Comparison of ENCODE assay signal across 26 cellular contexts in the genomic region with DNA sequence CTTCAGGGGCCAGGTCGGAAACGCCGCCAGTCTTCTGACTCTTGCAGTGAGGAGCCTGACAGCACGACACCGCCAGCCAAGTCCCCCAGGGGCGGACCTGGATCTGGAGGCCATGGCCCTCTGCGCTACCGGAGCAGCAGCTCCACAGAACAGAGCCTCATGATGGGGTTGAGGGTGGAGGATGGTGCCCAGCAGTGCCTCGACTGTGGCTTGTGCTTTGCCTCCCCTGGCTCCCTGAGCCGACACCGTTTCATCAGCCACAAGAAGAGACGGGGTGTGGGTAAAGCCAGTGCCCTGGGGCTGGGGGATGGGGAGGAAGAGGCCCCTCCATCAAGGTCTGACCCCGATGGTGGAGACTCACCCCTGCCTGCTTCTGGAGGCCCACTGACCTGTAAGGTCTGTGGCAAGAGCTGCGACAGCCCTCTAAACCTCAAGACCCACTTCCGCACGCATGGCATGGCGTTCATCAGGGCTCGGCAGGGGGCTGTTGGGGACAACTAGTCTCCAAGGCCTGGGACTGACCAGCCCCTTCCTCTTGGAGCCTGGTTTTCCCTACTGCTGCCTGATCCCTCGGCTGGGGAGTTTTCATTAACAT. TPM values are rescaled to one million over a fixed set of nuclear protein-coding genes. Genes with fewer than 3 reads are reported as not detected.
A peak's percentile ranks its signal among the peaks of the same experiment; 100 is the strongest.
DNase-seq lines count a peak whose midpoint lies in the region; ATAC-seq and TF ChIP-seq lines count a peak whose summit lies in the region.
"Had no signal": no experiment of that assay in that cellular context is flagged by ENCODE, and none has a peak within 500 bp of the region (broad histone marks: within the 10 kb centered on the region; RNA-seq: fewer than 3 reads in every experiment).

No MANE protein-coding gene starts in this region.

- peaks cover 10% of the 10 kb centered on the region; the same call in 1 of the 2 replicates for H3K9me2 ChIP-seq in GM23338 (ENCODE audit: insufficient read depth)

- H3K27me3 Mint-ChIP-seq in GM23338 (ENCODE audit: insufficient read depth, low read depth, poor library complexity) (peaks cover 16% of the 10 kb centered on the region), chondrocyte (ENCODE audit: low read depth) (no peaks in the 10 kb centered on the region), neural crest cell (ENCODE audit: low read depth) (peaks cover 3% of the 10 kb centered on the region)
- H3K27me3 Mint-ChIP-seq: activated naive CD8-positive, alpha-beta T cell treated with anti-CD3 and anti-CD28 coated beads for 36 hours had no signal

- peaks cover 81% of the 10 kb centered on the region for H3K36me3 Mint-ChIP-seq in GM23338 (ENCODE audit: low read depth)
- peaks cover 27% of the 10 kb centered on the region for H3K36me3 Mint-ChIP-seq in chondrocyte (ENCODE audit: low read depth)
- peaks cover 24% of the 10 kb centered on the region for H3K36me3 Mint-ChIP-seq in neural crest cell (ENCODE audit: low read depth)

- H3K27ac ChIP-seq in BLaER1 = peak overlapping the region; percentile 55
- no peak overlapping the region for H3K27ac ChIP-seq in GM23338 (ENCODE audit: low read depth)
- H3K27ac ChIP-seq: ovary, thoracic aorta, vagina, VCaP had no signal

- H3K79me2 ChIP-seq in GM23338 (replicated peaks; ENCODE audit: insufficient read depth) = peaks cover 4% of the 10 kb centered on the region

- H3K27me3 ChIP-seq in BLaER1 (no peaks in the 10 kb centered on the region), GM23338 (ENCODE audit: insufficient read depth) (no peaks in the 10 kb centered on the region)
- H3K27me3 ChIP-seq: ovary, vagina had no signal

- peaks cover 67% of the 10 kb centered on the region for H4K20me1 ChIP-seq in BLaER1
- peaks cover 9% of the 10 kb centered on the region; the same call in 1 of the 2 replicates for H4K20me1 ChIP-seq in GM23338 (replicated peaks; ENCODE audit: insufficient read depth)

- H3K9me3 ChIP-seq in BLaER1 = no peaks in the 10 kb centered on the region
- H3K9me3 ChIP-seq: ovary, thoracic aorta, vagina had no signal

- peaks cover 74% of the 10 kb centered on the region for H3K4me1 ChIP-seq in BLaER1
- H3K4me1 ChIP-seq in GM23338 (ENCODE audit: insufficient read depth) = peaks cover 30% of the 10 kb centered on the region
- H3K4me1 ChIP-seq: vagina had no signal

- H3K36me3 ChIP-seq in BLaER1 = peaks cover 84% of the 10 kb centered on the region
- H3K36me3 ChIP-seq in GM23338 (ENCODE audit: insufficient read depth) = peaks cover 13% of the 10 kb centered on the region; the same call in 1 of the 2 replicates
- H3K36me3 ChIP-seq: ovary had no signal

- H2AFZ ChIP-seq in GM23338 = no peak overlapping the region

- DNase-seq in GM23338 (ENCODE audit: low spot score) (no peak), chondrocyte (ENCODE audit: low spot score) (peak; percentile 90), neural crest cell (ENCODE audit: low read depth, low spot score) (no peak), activated gamma-delta T cell (lab: John Stamatoyannopoulos, UW) (no peak), A172 (ENCODE audit: low spot score) (no peak), NCI-H82 treated with DMSO at 0.1 percent for 48 hours (lab: John Stamatoyannopoulos, UW; ENCODE audit: unreplicated experiment) (no peak), NCI-H345 treated with DMSO at 0.1 percent for 48 hours (lab: John Stamatoyannopoulos, UW; ENCODE audit: unreplicated experiment) (no peak)
- DNase-seq: activated CD4-positive, alpha-beta T cell treated with anti-CD3 and anti-CD28 coated beads, Interleukin-2, amount 50 U/mL, for 1 hour; activated naive CD8-positive, alpha-beta T cell treated with anti-CD3 and anti-CD28 coated beads for 36 hours; DMS 273 treated with DMSO at 0.1 percent for 48 hours; glutamatergic neuron; GOT3; kidney glomerular epithelial cell; mammary epithelial cell; NCI-H187; NCI-H69; retina; stimulated activated CD4-positive, alpha-beta T cell treated with anti-CD3 and anti-CD28 coated beads, Interleukin-2, amount 100 ng/mL, for 48 hours; stimulated activated naive CD4-positive, alpha-beta T cell treated with Interleukin-2 at 50 U/mL for 16 hours had no signal

- no peak for ATAC-seq in GM23338
- ATAC-seq: SK-N-SH treated with all-trans-retinoic acid at 6 μM for 48 hours had no signal

- no peak overlapping the region for H3K4me3 Mint-ChIP-seq in GM23338
- H3K4me3 Mint-ChIP-seq in chondrocyte (ENCODE audit: unreplicated experiment) = no peak overlapping the region
- H3K4me3 Mint-ChIP-seq in neural crest cell = no peak overlapping the region
- H3K4me3 Mint-ChIP-seq: activated naive CD8-positive, alpha-beta T cell treated with anti-CD3 and anti-CD28 coated beads for 36 hours; T-helper 2 cell treated with Interferon-gamma antibody and Interleukin-4, amounts not matched to agents 5 μg/mL and 100 μg/mL, for 36 hours had no signal

- H3K27ac Mint-ChIP-seq in GM23338 (0 out of 2 replicates have a peak overlapping the region, but pooled peaks have one; percentile 27), chondrocyte (ENCODE audit: unreplicated experiment) (no peak overlapping the region), neural crest cell (ENCODE audit: unreplicated experiment) (peak overlapping the region; percentile 12)
- H3K27ac Mint-ChIP-seq: T-helper 2 cell treated with Interferon-gamma antibody and Interleukin-4, amounts not matched to agents 5 μg/mL and 100 μg/mL, for 36 hours had no signal

- H3K4me1 Mint-ChIP-seq in GM23338 (peaks cover 42% of the 10 kb centered on the region), chondrocyte (ENCODE audit: low read depth) (no peaks in the 10 kb centered on the region), neural crest cell (peaks cover 20% of the 10 kb centered on the region)

- no peak overlapping the region for H3K9ac ChIP-seq in BLaER1

- H3K4me2 ChIP-seq in BLaER1 (peak overlapping the region; percentile 70), GM23338 (no peak overlapping the region)

- H3K4me3 ChIP-seq in BLaER1 (no peak overlapping the region), GM23338 (no peak overlapping the region)
- H3K4me3 ChIP-seq: ovary, thoracic aorta, vagina had no signal

- TF ChIP-seq CTCF in GM23338 (conservative IDR thresholded peaks at IDR 0.05; ENCODE audit: low read depth in 2 of 2) (no peak), chondrocyte (IDR thresholded peaks at IDR 0.05) (no peak), neural crest cell (conservative IDR thresholded peaks at IDR 0.05) (no peak)

- H3K9me3 Mint-ChIP-seq in GM23338 (no peaks in the 10 kb centered on the region; the same call in 2 of the 3 replicates), chondrocyte (ENCODE audit: low read depth) (no peaks in the 10 kb centered on the region), neural crest cell (no peaks in the 10 kb centered on the region)
- H3K9me3 Mint-ChIP-seq: activated naive CD8-positive, alpha-beta T cell treated with anti-CD3 and anti-CD28 coated beads for 36 hours; T-helper 2 cell treated with Interferon-gamma antibody and Interleukin-4, amounts not matched to agents 5 μg/mL and 100 μg/mL, for 36 hours had no signal

- peaks cover 15% of the 10 kb centered on the region; the same call in 1 of the 2 replicates for H3F3A ChIP-seq in GM23338 (replicated peaks; ENCODE audit: low read depth)

TF ChIP-seq in GM23338, 12 proteins besides CTCF, POLR2A, EP300 and RAD21:
- no peak for TF ChIP-seq STAT1 (IDR thresholded peaks at IDR 0.05; ENCODE audit: unreplicated experiment)
- no peak for TF ChIP-seq NANOG (IDR thresholded peaks at IDR 0.05; ENCODE audit: borderline replicate concordance)
- no peak for TF ChIP-seq POLR2AphosphoS5 (IDR thresholded peaks at IDR 0.05; ENCODE audit: low read depth)

RNA-seq across cellular contexts. Expression of a gene that starts 8.7 kb away (rescaled TPM):
- total RNA-seq in GM23338 (2014; rRNA removed; shearing (Covaris generic)) = 63.1 and 63.9 TPM in 2 replicates
- 7.7 and 8.2 TPM in 2 replicates for polyA plus RNA-seq in GM23338 (2016; fragmentation: Nextera tagmentation; extraction: Ambion mirVana)
- total RNA-seq in chondrocyte (17.5 to 19.3 TPM (median 18.6 TPM) in 3 replicates), neural crest cell (34.9 and 39.9 TPM in 2 replicates)
- total RNA-seq in A172 (2014; rRNA removed; shearing (Covaris generic)) = 34.7 and 36.2 TPM in 2 replicates

RNA-seq across cellular contexts. Expression of a gene that starts 36.3 kb away (rescaled TPM):
- total RNA-seq in GM23338 (2014; rRNA removed; shearing (Covaris generic)) = 165 and 171 TPM in 2 replicates
- polyA plus RNA-seq in GM23338 (2016; fragmentation: Nextera tagmentation; extraction: Ambion mirVana) = 235 and 263 TPM in 2 replicates
- total RNA-seq in chondrocyte = 111 to 144 TPM (median 113 TPM) in 3 replicates
- total RNA-seq in neural crest cell = 209 and 214 TPM in 2 replicates
- total RNA-seq in A172 (2014; rRNA removed; shearing (Covaris generic)) = 568 and 570 TPM in 2 replicates

RNA-seq across cellular contexts. Expression of a gene that starts 36.4 kb away (rescaled TPM):
- 19.1 and 25.5 TPM in 2 replicates for total RNA-seq in GM23338 (2014; rRNA removed; shearing (Covaris generic))
- 12.3 and 15.3 TPM in 2 replicates for polyA plus RNA-seq in GM23338 (2016; fragmentation: Nextera tagmentation; extraction: Ambion mirVana)
- total RNA-seq in chondrocyte (51.4 to 73.2 TPM (median 54.7 TPM) in 3 replicates), neural crest cell (46.3 and 52.0 TPM in 2 replicates)
- 86.6 and 99.4 TPM in 2 replicates for total RNA-seq in A172 (2014; rRNA removed; shearing (Covaris generic))

RNA-seq across cellular contexts. Expression of a gene that starts 56.2 kb away (rescaled TPM):
- total RNA-seq in GM23338 (2014; rRNA removed; shearing (Covaris generic)) = 44.5 and 48.5 TPM in 2 replicates
- polyA plus RNA-seq in GM23338 (2016; fragmentation: Nextera tagmentation; extraction: Ambion mirVana) = 13.0 and 13.3 TPM in 2 replicates
- total RNA-seq in chondrocyte (30.0 to 64.7 TPM (median 31.8 TPM) in 3 replicates), neural crest cell (71.3 and 73.5 TPM in 2 replicates)
- 73.0 and 104 TPM in 2 replicates for total RNA-seq in A172 (2014; rRNA removed; shearing (Covaris generic))
